26 cellular contexts compared by ENCODE assay signal in genomic region chr1:14049965-14050364, GRCh38.
DNase-seq lines count a peak whose midpoint lies in the region; ATAC-seq, FAIRE-seq and TF ChIP-seq lines count a peak whose summit lies in the region.
"Had no signal": no experiment of that assay in that cellular context is flagged by ENCODE, and none has a peak within 500 bp of the region (broad histone marks: within the 10 kb centered on the region; RNA-seq: fewer than 3 reads in every experiment).

No MANE protein-coding gene starts in this region.

- no peaks in the 10 kb centered on the region for H3K23me2 ChIP-seq in H1 (ENCODE audit: low read depth, low read length)

- H3K4me2 ChIP-seq in H1 (ENCODE audit: insufficient read depth in 1 of 2, low read depth in 2 of 2, low read length in 2 of 2) (no peak overlapping the region), neuronal stem cell (ENCODE audit: insufficient read depth, low read length, poor library complexity, severe bottlenecking) (no peak overlapping the region)
- H3K4me2 ChIP-seq: A549; BLaER1 treated with 17β-estradiol and CSF1 and Interleukin-3, amounts not matched to agents 10 nM and 100 nM; GM23338 had no signal

- H3K9me3 Mint-ChIP-seq in naive thymus-derived CD8-positive, alpha-beta T cell, result peaks cover 0 to 12% (median 4%) of the 10 kb centered on the region in 9 donors
- H3K9me3 Mint-ChIP-seq: CD4-positive, alpha-beta T cell had no signal

- no peak overlapping the region for H3K14ac ChIP-seq in H1 (ENCODE audit: insufficient read length)
- peak overlapping the region; percentile 73 for H3K14ac ChIP-seq in neuronal stem cell (ENCODE audit: low read length)

- 72% methylated on average over 4 of the region's 4 CpGs; no CpG with 5 or more reads in 1 of the 2 experiments for WGBS in H1 (ENCODE audit: extremely low coverage in 1 of 2, insufficient coverage in 1 of 2, insufficient read length in 1 of 2, insufficient replicate concordance in 2 of 2, low coverage in 1 of 2, low lambda C conversion rate in 2 of 2, missing lambda C conversion rate in 1 of 2), 2 experiments
- WGBS in neuronal stem cell (ENCODE audit: extremely low coverage in 2 of 2, insufficient read length in 2 of 2, insufficient replicate concordance in 1 of 2), 2 donors, result no CpG with 5 or more reads among the region's 4 CpGs
- 59 to 64% methylated on average over 4 of the region's 4 CpGs for WGBS in pancreas, 2 donors

- H3K79me2 ChIP-seq in H1 (ENCODE audit: control insufficient read depth in 1 of 2, insufficient read depth in 2 of 2, low read length in 2 of 2), result no peaks in the 10 kb centered on the region

- H3K56ac ChIP-seq in H1 (replicated peaks; ENCODE audit: insufficient read length, low read depth, low read length), result no peak overlapping the region

- H2AK5ac ChIP-seq in H1 (ENCODE audit: low read depth, low read length), result no peak overlapping the region
- no peak overlapping the region for H2AK5ac ChIP-seq in neuronal stem cell (ENCODE audit: low read depth, low read length)

- H4K8ac ChIP-seq in H1 (ENCODE audit: extremely low read depth, insufficient read depth, low read length), result no peak overlapping the region
- H4K8ac ChIP-seq in neuronal stem cell (ENCODE audit: low read depth, low read length), result peak overlapping the region; percentile 19

- no peaks in the 10 kb centered on the region for H3K27me3 ChIP-seq in H1 (replicated peaks in 1 of 4; ENCODE audit: control insufficient read depth in 3 of 4, extremely low read depth in 1 of 4, insufficient read depth in 3 of 4, low read length in 3 of 4)
- H3K27me3 ChIP-seq in neuronal stem cell (ENCODE audit: control insufficient read depth in 3 of 3, insufficient read depth in 3 of 3, low read depth in 1 of 3, low read length in 3 of 3), result no peaks in the 10 kb centered on the region
- H3K27me3 ChIP-seq in pancreas, result no peaks in the 10 kb centered on the region
- H3K27me3 ChIP-seq: BE2C; BLaER1 treated with 17β-estradiol and CSF1 and Interleukin-3, amounts not matched to agents 10 nM and 100 nM had no signal

- no peak overlapping the region for H2BK12ac ChIP-seq in H1 (ENCODE audit: low read depth, low read length)
- no peak overlapping the region for H2BK12ac ChIP-seq in neuronal stem cell (ENCODE audit: low read length)

- DNase-seq in HTR-8/SVneo (ENCODE audit: insufficient read length, low spot score), result no peak
- DNase-seq in H1 (ENCODE audit: low read depth in 1 of 2, low spot score in 2 of 2), result no peak
- DNase-seq in neuronal stem cell (ENCODE audit: low spot score), result no peak
- no peak for DNase-seq in naive thymus-derived CD8-positive, alpha-beta T cell
- no peak for DNase-seq in pancreas
- no peak for DNase-seq in NK-92 treated with Interleukin-12 subunit alpha and Interleukin-12 subunit beta, amount 100 ng/mL, for 24 hours (lab: John Stamatoyannopoulos, UW)
- DNase-seq: 8988T; ACHN; AML-193; BE2C; CD4-positive, alpha-beta T cell; CD8-positive, alpha-beta memory T cell; DMS 273 treated with DMSO at 0.1 percent for 48 hours; DMS79; EL; GDM1; HFFc6 had no signal

- H3K9ac ChIP-seq in H1 (replicated peaks in 1 of 4; ENCODE audit: extremely low read depth in 1 of 4, low read depth in 3 of 4, low read length in 3 of 4) (no peak overlapping the region), neuronal stem cell (ENCODE audit: low read depth, low read length, poor library complexity) (peak overlapping the region; percentile 64)
- H3K9ac ChIP-seq: BLaER1 treated with 17β-estradiol and CSF1 and Interleukin-3, amounts not matched to agents 10 nM and 100 nM had no signal

- intact Hi-C loops in pancreas (cut with DNase I), result no loop called here

- no peak overlapping the region for H3K27ac ChIP-seq in H1 (ENCODE audit: low read depth, low read length)
- no peak overlapping the region for H3K27ac ChIP-seq in neuronal stem cell (replicated peaks; ENCODE audit: low read length)
- H3K27ac ChIP-seq in pancreas, result no peak overlapping the region
- H3K27ac ChIP-seq: A549; BLaER1 treated with 17β-estradiol and CSF1 and Interleukin-3, amounts not matched to agents 10 nM and 100 nM had no signal

- H3K4me1 Mint-ChIP-seq in naive thymus-derived CD8-positive, alpha-beta T cell, result no peaks in the 10 kb centered on the region
- H3K4me1 Mint-ChIP-seq: CD14-positive monocyte; CD8-positive, alpha-beta memory T cell; GM23338 had no signal

- no peaks in the 10 kb centered on the region for H3K36me3 ChIP-seq in H1 (ENCODE audit: control insufficient read depth in 2 of 4, insufficient read depth in 4 of 4, low read length in 3 of 4)
- no peaks in the 10 kb centered on the region for H3K36me3 ChIP-seq in neuronal stem cell (replicated peaks in 1 of 2; ENCODE audit: control insufficient read depth in 2 of 2, insufficient read depth in 2 of 2, low read length in 2 of 2)
- no peaks in the 10 kb centered on the region for H3K36me3 ChIP-seq in pancreas
- H3K36me3 ChIP-seq: BE2C; BLaER1 treated with 17β-estradiol and CSF1 and Interleukin-3, amounts not matched to agents 10 nM and 100 nM; HAP-1 had no signal

- peaks cover 7 to 44% (median 20%) of the 10 kb centered on the region in 5 donors for H3K27me3 Mint-ChIP-seq in naive thymus-derived CD8-positive, alpha-beta T cell

- H4K5ac ChIP-seq in H1 (ENCODE audit: insufficient read length, low read depth, low read length), result no peak overlapping the region

- H2AFZ ChIP-seq in H1 (ENCODE audit: low read length) (no peak overlapping the region), neuronal stem cell (ENCODE audit: low read length) (no peak overlapping the region)
- H2AFZ ChIP-seq: GM23338 had no signal

- H3K9me3 ChIP-seq in H1 (ENCODE audit: insufficient read depth in 2 of 2, low read depth in 1 of 2, low read length in 1 of 2), result no peaks in the 10 kb centered on the region
- peaks cover 0 to 3% of the 10 kb centered on the region in 2 donors for H3K9me3 ChIP-seq in neuronal stem cell (replicated peaks in 1 of 2; ENCODE audit: control insufficient read depth in 2 of 2, insufficient read depth in 1 of 2, low read depth in 1 of 2, low read length in 2 of 2)
- H3K9me3 ChIP-seq in pancreas, result no peaks in the 10 kb centered on the region
- H3K9me3 ChIP-seq: A549, BE2C, HAP-1 had no signal

- H3K18ac ChIP-seq in H1 (ENCODE audit: extremely low read depth, low read length) (no peak overlapping the region), neuronal stem cell (ENCODE audit: low read length) (peak overlapping the region; percentile 62)

- no peak overlapping the region for H3K23ac ChIP-seq in H1 (ENCODE audit: insufficient read length)
- H3K23ac ChIP-seq in neuronal stem cell (ENCODE audit: low read depth, low read length, poor library complexity), result peak overlapping the region; percentile 46

- TF ChIP-seq CTCF in H1 (IDR thresholded peaks at IDR 0.05; ENCODE audit: control extremely low read depth in 1 of 3, insufficient read depth in 1 of 3, low read depth in 1 of 3, low read length in 3 of 3), result no peak
- TF ChIP-seq CTCF in pancreas (IDR thresholded peaks at IDR 0.05), result no peak

- H4K91ac ChIP-seq in H1 (replicated peaks; ENCODE audit: insufficient read length, low read length) (peak overlapping the region; percentile 37), neuronal stem cell (ENCODE audit: low read depth, low read length, poor library complexity) (peak overlapping the region; percentile 3)

- H3K4me3 ChIP-seq in H1 (ENCODE audit: extremely low read depth in 1 of 4, insufficient read depth in 2 of 4, low read depth in 3 of 4, low read length in 4 of 4) (no peak overlapping the region), neuronal stem cell (ENCODE audit: low read length in 2 of 2) (peak overlapping the region in 1 of 2 donors; percentile 59), pancreas (no peak overlapping the region)
- H3K4me3 ChIP-seq: A549; BLaER1 treated with 17β-estradiol and CSF1 and Interleukin-3, amounts not matched to agents 10 nM and 100 nM; GM12878; GM23338; HAP-1 had no signal

- H3K4ac ChIP-seq in H1 (replicated peaks; ENCODE audit: insufficient read length, low read depth, low read length), result no peak overlapping the region
- H3K4ac ChIP-seq in neuronal stem cell (ENCODE audit: low read length), result no peak overlapping the region

- no peak overlapping the region for H2BK20ac ChIP-seq in H1 (ENCODE audit: low read length)

- POLR2A ChIA-PET in H1 (lab: Charles Lee; ENCODE audit: partially characterized antibody), result no interaction called here
- POLR2A ChIA-PET in naive thymus-derived CD8-positive, alpha-beta T cell (lab: Charles Lee), result no interaction called here

- TF ChIP-seq EP300 in H1 (IDR thresholded peaks at IDR 0.05; ENCODE audit: borderline replicate concordance in 1 of 2, low read depth in 2 of 2, low read length in 2 of 2), result no peak

- no peak for ATAC-seq in naive thymus-derived CD8-positive, alpha-beta T cell
- no peak for ATAC-seq in pancreas
- ATAC-seq: A549, GM12878, GM23338 had no signal

- H3K4me1 ChIP-seq in H1 (replicated peaks in 1 of 4; ENCODE audit: control insufficient read depth in 3 of 4, insufficient read depth in 4 of 4, low read length in 3 of 4), result no peaks in the 10 kb centered on the region
- peaks cover 0 to 3% of the 10 kb centered on the region in 2 donors for H3K4me1 ChIP-seq in neuronal stem cell (ENCODE audit: control insufficient read depth in 2 of 2, insufficient read depth in 1 of 2, low read depth in 1 of 2, low read length in 2 of 2)
- no peaks in the 10 kb centered on the region for H3K4me1 ChIP-seq in pancreas
- H3K4me1 ChIP-seq: A549, BE2C, HAP-1 had no signal

- CTCF ChIA-PET in H1 (lab: Charles Lee; ENCODE audit: partially characterized antibody), result interaction anchor here (1.0 kb wide), 1 partner anchor 12 kb away, joined by 3 read pairs; no protein-coding TSS in a partner anchor

- H2BK15ac ChIP-seq in H1 (ENCODE audit: low read length) (no peak overlapping the region), neuronal stem cell (ENCODE audit: low read length) (no peak overlapping the region)

- no peak for TF ChIP-seq RAD21 in H1 (IDR thresholded peaks at IDR 0.05 in 1 of 2, conservative IDR thresholded peaks at IDR 0.05 in 1 of 2; ENCODE audit: low read depth in 2 of 2, low read length in 2 of 2)

- H2BK120ac ChIP-seq in H1 (replicated peaks; ENCODE audit: low read depth, low read length) (no peak overlapping the region), neuronal stem cell (ENCODE audit: low read depth, low read length) (no peak overlapping the region)

- H2BK5ac ChIP-seq in H1 (ENCODE audit: low read depth, low read length), result 0 out of 2 replicates have a peak overlapping the region, but pooled peaks have one; percentile 44
- no peak overlapping the region for H2BK5ac ChIP-seq in neuronal stem cell (ENCODE audit: low read length)

- H3K79me1 ChIP-seq in H1 (ENCODE audit: low read depth, low read length) (0 out of 2 replicates have a peak, but pooled peaks cover 2% of the 10 kb centered on the region), neuronal stem cell (ENCODE audit: low read depth, low read length) (no peaks in the 10 kb centered on the region)

- FAIRE-seq in HTR-8/SVneo (lab: Jason Lieb, UNC) (peak; percentile 26), H1 (lab: Jason Lieb, UNC) (no peak), pancreas (lab: Jason Lieb, UNC) (no peak)
- FAIRE-seq: A549, D721Med, GM12878, GM19239, H54 had no signal

- peaks cover 0 to 4% (median 0%) of the 10 kb centered on the region in 3 donors for H3K36me3 Mint-ChIP-seq in naive thymus-derived CD8-positive, alpha-beta T cell
- H3K36me3 Mint-ChIP-seq: CD14-positive monocyte had no signal

- no peaks in the 10 kb centered on the region for H4K20me1 ChIP-seq in H1 (replicated peaks in 1 of 2; ENCODE audit: control insufficient read depth in 1 of 2, insufficient read depth in 2 of 2, low read length in 2 of 2)
- H4K20me1 ChIP-seq: BLaER1 treated with 17β-estradiol and CSF1 and Interleukin-3, amounts not matched to agents 10 nM and 100 nM had no signal

- no peak overlapping the region for H3K4me3 Mint-ChIP-seq in naive thymus-derived CD8-positive, alpha-beta T cell
- H3K4me3 Mint-ChIP-seq: CD14-positive monocyte; CD4-positive, alpha-beta T cell; CD8-positive, alpha-beta memory T cell; GM23338; HFFc6 had no signal

- no peak overlapping the region for H3K27ac Mint-ChIP-seq in naive thymus-derived CD8-positive, alpha-beta T cell
- H3K27ac Mint-ChIP-seq: CD14-positive monocyte; CD4-positive, alpha-beta T cell; CD8-positive, alpha-beta memory T cell; GM23338; HFFc6 had no signal

- no peak for TF ChIP-seq POLR2A in H1 (IDR thresholded peaks at IDR 0.05; ENCODE audit: control extremely low read depth in 1 of 2, low read depth in 2 of 2, low read length in 2 of 2)
